8 cellular contexts compared by ENCODE assay signal in genomic region chr10:18651324-18652007, GRCh38. TPM values are rescaled to one million over a fixed set of nuclear protein-coding genes. Genes with fewer than 3 reads are reported as not detected.
DNase-seq lines count a peak whose midpoint lies in the region; ATAC-seq and TF ChIP-seq lines count a peak whose summit lies in the region.

A gene with protein sequence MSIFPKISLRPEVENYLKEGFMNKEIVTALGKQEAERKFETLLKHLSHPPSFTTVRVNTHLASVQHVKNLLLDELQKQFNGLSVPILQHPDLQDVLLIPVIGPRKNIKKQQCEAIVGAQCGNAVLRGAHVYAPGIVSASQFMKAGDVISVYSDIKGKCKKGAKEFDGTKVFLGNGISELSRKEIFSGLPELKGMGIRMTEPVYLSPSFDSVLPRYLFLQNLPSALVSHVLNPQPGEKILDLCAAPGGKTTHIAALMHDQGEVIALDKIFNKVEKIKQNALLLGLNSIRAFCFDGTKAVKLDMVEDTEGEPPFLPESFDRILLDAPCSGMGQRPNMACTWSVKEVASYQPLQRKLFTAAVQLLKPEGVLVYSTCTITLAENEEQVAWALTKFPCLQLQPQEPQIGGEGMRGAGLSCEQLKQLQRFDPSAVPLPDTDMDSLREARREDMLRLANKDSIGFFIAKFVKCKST (minus strand): TSS chr10:18651587. CDS start chr10:18651203, 384 bp downstream.

- H3K36me3 ChIP-seq in ES-I3 (ENCODE audit: insufficient read depth, low read length): peaks cover 2% of the 10 kb centered on the region; the same call in 1 of the 2 replicates
- H3K36me3 ChIP-seq in Loucy (ENCODE audit: insufficient read depth, low read length): no peaks in the 10 kb centered on the region
- H3K36me3 ChIP-seq in neural progenitor cell: no peaks in the 10 kb centered on the region

- TF ChIP-seq CTCF in Loucy (conservative IDR thresholded peaks at IDR 0.05; ENCODE audit: low read length) (no peak), foreskin keratinocyte (conservative IDR thresholded peaks at IDR 0.05) (peak; percentile 42), neural progenitor cell (IDR thresholded peaks at IDR 0.05) (no peak), subcutaneous adipose tissue (IDR thresholded peaks at IDR 0.05; ENCODE audit: low read depth) (no peak)

- H4K20me1 ChIP-seq in Loucy (ENCODE audit: insufficient read depth, low read length, poor library complexity, severe bottlenecking) (no peaks in the 10 kb centered on the region), neural progenitor cell (ENCODE audit: low read depth) (no peaks in the 10 kb centered on the region)

- H2AFZ ChIP-seq in Loucy (ENCODE audit: low read length) (peak within 1 kb of the TSS; percentile 87), neural progenitor cell (replicated peaks) (peak within 1 kb of the TSS; percentile 94)

- H3K4me1 Mint-ChIP-seq in neural progenitor cell: peaks cover 26% of the 10 kb centered on the region

- peaks cover 6% of the 10 kb centered on the region for H3K27me3 Mint-ChIP-seq in neural progenitor cell (ENCODE audit: insufficient read depth, low read depth)

- peak within 1 kb of the TSS; percentile 90 for H3K9ac ChIP-seq in ES-I3 (ENCODE audit: low read depth, low read length)
- H3K9ac ChIP-seq in Loucy (ENCODE audit: low read depth, low read length, poor library complexity, severe bottlenecking): peak within 1 kb of the TSS; percentile 92
- H3K9ac ChIP-seq in neural progenitor cell: peak within 1 kb of the TSS; percentile 81

- no peaks in the 10 kb centered on the region for H3K9me2 ChIP-seq in Loucy (replicated peaks; ENCODE audit: low read depth, low read length)

- no peaks in the 10 kb centered on the region for H3K36me3 Mint-ChIP-seq in neural progenitor cell

- H3K4me3 Mint-ChIP-seq in neural progenitor cell: peak within 1 kb of the TSS; percentile 97

- peaks cover 6% of the 10 kb centered on the region; the same call in 1 of the 2 replicates for H3F3A ChIP-seq in Loucy (ENCODE audit: low read depth)
- peaks cover 5% of the 10 kb centered on the region for H3F3A ChIP-seq in neural progenitor cell (ENCODE audit: low read depth)

- no peaks in the 10 kb centered on the region for H3K9me3 Mint-ChIP-seq in neural progenitor cell

- peak within 1 kb of the TSS; percentile 94 for H3K4me3 ChIP-seq in Loucy (ENCODE audit: low read length, poor library complexity, severe bottlenecking)
- peak within 1 kb of the TSS; percentile 86 for H3K4me3 ChIP-seq in neural progenitor cell

- H3K9me3 ChIP-seq in ES-I3 (ENCODE audit: control insufficient read depth, insufficient read depth, low read length) (no peaks in the 10 kb centered on the region), Loucy (ENCODE audit: insufficient read depth, low read depth, low read length) (no peaks in the 10 kb centered on the region), neural progenitor cell (ENCODE audit: low read depth) (no peaks in the 10 kb centered on the region)

- H3K4me2 ChIP-seq in Loucy (ENCODE audit: low read depth, low read length, poor library complexity, severe bottlenecking) (peak within 1 kb of the TSS; percentile 88), neural progenitor cell (peak within 1 kb of the TSS; percentile 93)

- peaks cover 43% of the 10 kb centered on the region for H3K79me2 ChIP-seq in Loucy (ENCODE audit: insufficient read depth, low read length)
- peaks cover 35% of the 10 kb centered on the region for H3K79me2 ChIP-seq in neural progenitor cell (ENCODE audit: low read depth)

- peak; percentile 71 for DNase-seq in H4 (ENCODE audit: low spot score)
- DNase-seq in SIG-M5 (lab: John Stamatoyannopoulos, UW): peak; percentile 43
- DNase-seq in activated gamma-delta T cell treated with Interleukin-2 at 50 U/mL for 16 hours: peak; percentile 92
- peak; percentile 50 to 72 for DNase-seq in foreskin keratinocyte
- DNase-seq in neural progenitor cell (ENCODE audit: low spot score): peak; percentile 92

- H3K27me3 ChIP-seq in Loucy (ENCODE audit: insufficient read depth, low read length, poor library complexity, severe bottlenecking) (no peaks in the 10 kb centered on the region), foreskin keratinocyte (no peaks in the 10 kb centered on the region), neural progenitor cell (no peaks in the 10 kb centered on the region)

- H3K27ac ChIP-seq in foreskin keratinocyte (peak within 1 kb of the TSS; percentile 75), neural progenitor cell (no peak within 1 kb of the TSS)

- peak within 1 kb of the TSS; percentile 69 for H3K27ac Mint-ChIP-seq in neural progenitor cell

- H3K4me1 ChIP-seq in ES-I3 (ENCODE audit: insufficient read depth, low read length): no peaks in the 10 kb centered on the region
- H3K4me1 ChIP-seq in Loucy (ENCODE audit: insufficient read depth, low read length, poor library complexity, severe bottlenecking): peaks cover 33% of the 10 kb centered on the region
- peaks cover 9% of the 10 kb centered on the region for H3K4me1 ChIP-seq in foreskin keratinocyte
- H3K4me1 ChIP-seq in neural progenitor cell: peaks cover 17% of the 10 kb centered on the region

- ATAC-seq in foreskin keratinocyte: peak; percentile 99

RNA-seq across cellular contexts. Expression of the gene that starts here (rescaled TPM):
- total RNA-seq in H4 (2014; rRNA removed; shearing (Covaris generic)): 5.0 and 5.3 TPM in 2 replicates
- 7.7 and 7.8 TPM in 2 replicates for total RNA-seq in foreskin keratinocyte
- 3.1 and 3.4 TPM in 2 replicates for polyA plus RNA-seq in foreskin keratinocyte
- total RNA-seq in neural progenitor cell (ENCODE audit: low replicate concordance): 20.3 and 21.9 TPM in 2 replicates
- total RNA-seq in subcutaneous adipose tissue: 10 to 100 TPM in 3 of 4 donors, 1 to 10 TPM in 1; 7.5 to 14.1 (median 11.7) TPM
